In genomic region chr3:114320251-114320650, GRCh38 we compare ENCODE assay signal across 20 cellular contexts. TPM values are rescaled to one million over a fixed set of nuclear protein-coding genes. Genes with fewer than 3 reads are reported as not detected.
A peak's percentile ranks its signal among the peaks of the same experiment; 100 is the strongest.
DNase-seq lines count a peak whose midpoint lies in the region; ATAC-seq and TF ChIP-seq lines count a peak whose summit lies in the region.
"Had no signal": no experiment of that assay in that cellular context is flagged by ENCODE, and none has a peak within 500 bp of the region (broad histone marks: within the 10 kb centered on the region; RNA-seq: fewer than 3 reads in every experiment).

No MANE protein-coding gene starts in this region.

- TF ChIP-seq CTCF in MCF 10A (IDR thresholded peaks at IDR 0.05; ENCODE audit: unreplicated experiment): no peak
- no peak for TF ChIP-seq CTCF in breast epithelium (IDR thresholded peaks at IDR 0.05)
- no peak for TF ChIP-seq CTCF in natural killer cell (IDR thresholded peaks at IDR 0.05)

- intact Hi-C loops in MCF 10A (cut with micrococcal nuclease) (no loop called here), breast epithelium (cut with DNase I; ENCODE audit: low total_unique reads) (no loop called here), natural killer cell (cut with micrococcal nuclease) (no loop called here)

- no peak overlapping the region for H3K4me3 ChIP-seq in breast epithelium

- H3K27me3 ChIP-seq in breast epithelium: no peaks in the 10 kb centered on the region

- H3K27me3 Mint-ChIP-seq in MCF 10A (ENCODE audit: insufficient read depth, unreplicated experiment): no peaks in the 10 kb centered on the region
- H3K27me3 Mint-ChIP-seq in activated naive CD8-positive, alpha-beta T cell: no peaks in the 10 kb centered on the region
- no peaks in the 10 kb centered on the region for H3K27me3 Mint-ChIP-seq in natural killer cell (ENCODE audit: low read depth in 2 of 2)

- POLR2A ChIA-PET in MCF 10A (lab: Yijun Ruan, JAX): no interaction called here

- no peak overlapping the region for H3K27ac Mint-ChIP-seq in MCF 10A (ENCODE audit: low read depth, unreplicated experiment)
- peak overlapping the region; percentile 12 for H3K27ac Mint-ChIP-seq in activated naive CD8-positive, alpha-beta T cell
- H3K27ac Mint-ChIP-seq in natural killer cell: no peak overlapping the region

- no peak for ATAC-seq in natural killer cell
- ATAC-seq: Right ventricle myocardium inferior had no signal

- no peaks in the 10 kb centered on the region for H3K36me3 ChIP-seq in breast epithelium

- H3K4me1 ChIP-seq in breast epithelium: peaks cover 0 to 7% of the 10 kb centered on the region in 2 donors

- peaks cover 12% of the 10 kb centered on the region for H3K36me3 Mint-ChIP-seq in MCF 10A (ENCODE audit: insufficient read depth, unreplicated experiment)
- peaks cover 12% of the 10 kb centered on the region for H3K36me3 Mint-ChIP-seq in activated naive CD8-positive, alpha-beta T cell
- no peaks in the 10 kb centered on the region for H3K36me3 Mint-ChIP-seq in natural killer cell

- no TSS peak for BruUV-seq in MCF 10A (replicated peaks; lab: Mats Ljungman, UMichigan)

- no peak for TF ChIP-seq POLR2A in breast epithelium (IDR thresholded peaks at IDR 0.05)

- H3K4me3 Mint-ChIP-seq in MCF 10A (ENCODE audit: unreplicated experiment): no peak overlapping the region
- no peak overlapping the region for H3K4me3 Mint-ChIP-seq in activated naive CD8-positive, alpha-beta T cell
- no peak overlapping the region for H3K4me3 Mint-ChIP-seq in natural killer cell

- CTCF ChIA-PET in MCF 10A (lab: Yijun Ruan, JAX): interaction anchor here (0.6 to 1.7 kb wide), 2 partner anchors 16 to 340 kb away, joined by 5 to 6 read pairs; no protein-coding TSS in a partner anchor

- no peaks in the 10 kb centered on the region for H3K9me3 ChIP-seq in breast epithelium

- no peaks in the 10 kb centered on the region for H3K9me3 Mint-ChIP-seq in MCF 10A (ENCODE audit: unreplicated experiment)
- H3K9me3 Mint-ChIP-seq in activated naive CD8-positive, alpha-beta T cell (ENCODE audit: low read depth): no peaks in the 10 kb centered on the region
- no peaks in the 10 kb centered on the region for H3K9me3 Mint-ChIP-seq in natural killer cell

- peak; percentile 56 for DNase-seq in MCF 10A (ENCODE audit: unreplicated experiment)
- no peak for DNase-seq in breast epithelium (ENCODE audit: low spot score in 2 of 2)
- peak; percentile 52 to 75 for DNase-seq in dermis microvascular lymphatic vessel endothelial cell (ENCODE audit: low read depth in 2 of 2)
- peak; percentile 71 to 78 for DNase-seq in lung microvascular endothelial cell (ENCODE audit: low read depth in 2 of 2)
- no peak for DNase-seq in NCI-H1417 treated with DMSO at 0.1 percent for 48 hours (lab: John Stamatoyannopoulos, UW)
- DNase-seq in LoVo (ENCODE audit: low spot score): no peak
- DNase-seq in natural killer cell: no peak
- DNase-seq: C1 segment of cervical spinal cord, DMS79 treated with DMSO at 0.1 percent for 48 hours, MM.1S, NCI-H1092, NCI-H146, NCI-H2081 treated with DMSO at 0.1 percent for 48 hours had no signal

- H3K27ac ChIP-seq in breast epithelium: no peak overlapping the region
- H3K27ac ChIP-seq: KMS-11 had no signal

- H3K4me1 Mint-ChIP-seq in MCF 10A (ENCODE audit: insufficient read depth, unreplicated experiment): peaks cover 14% of the 10 kb centered on the region
- H3K4me1 Mint-ChIP-seq in activated naive CD8-positive, alpha-beta T cell (ENCODE audit: low read depth): peaks cover 69% of the 10 kb centered on the region
- H3K4me1 Mint-ChIP-seq in natural killer cell: peaks cover 55 to 59% of the 10 kb centered on the region in 2 donors

RNA-seq across cellular contexts. Expression of gene TIGIT, which starts 26.4 kb away (rescaled TPM):
- total RNA-seq in MCF 10A (2022) (not detected in 2 replicates), breast epithelium (under 1 TPM; 0.29 to 0.48 (median 0.33) TPM), dermis microvascular lymphatic vessel endothelial cell (not detected in 2 replicates), lung microvascular endothelial cell (not detected in 2 replicates), natural killer cell (10 to 100 TPM; 24.9 to 52.3 (median 43.9) TPM)
- total RNA-seq: G401, H4, HT-29, NCI-H460, Right ventricle myocardium inferior had no signal

Comparison
In these comparisons a context has a peak if more than half of its experiments do, and no peak if none do; other contexts are left out.
1. DNase-seq: peak in MCF 10A (single experiment), dermis microvascular lymphatic vessel endothelial cell (2 of 2) and lung microvascular endothelial cell (2 of 2); none in breast epithelium (0 of 2), NCI-H1417 treated with DMSO at 0.1 percent for 48 hours (single experiment), LoVo (single experiment) and natural killer cell (single experiment).
2. RNA of gene TIGIT, which starts 26.4 kb away (total RNA-seq): 24.9 to 52.3 TPM in natural killer cell; 0.29 to 0.48 TPM in breast epithelium, not detected in MCF 10A, not detected in dermis microvascular lymphatic vessel endothelial cell and not detected in lung microvascular endothelial cell; every median in the first group is over 10 times any median in the second.